ENCODE assay signal across 1 cellular context in genomic region chr7:73557397-73558257, GRCh38.
TF ChIP-seq lines count a peak whose summit lies in the region.

Gene BCL7B (minus strand): TSS chr7:73557690. CDS start chr7:73557578, 112 bp downstream.

TF ChIP-seq in HepG2, 621 proteins besides CTCF, POLR2A, EP300 and RAD21 (continued from another document and continues in another):
- TF ChIP-seq, protein P1, sequence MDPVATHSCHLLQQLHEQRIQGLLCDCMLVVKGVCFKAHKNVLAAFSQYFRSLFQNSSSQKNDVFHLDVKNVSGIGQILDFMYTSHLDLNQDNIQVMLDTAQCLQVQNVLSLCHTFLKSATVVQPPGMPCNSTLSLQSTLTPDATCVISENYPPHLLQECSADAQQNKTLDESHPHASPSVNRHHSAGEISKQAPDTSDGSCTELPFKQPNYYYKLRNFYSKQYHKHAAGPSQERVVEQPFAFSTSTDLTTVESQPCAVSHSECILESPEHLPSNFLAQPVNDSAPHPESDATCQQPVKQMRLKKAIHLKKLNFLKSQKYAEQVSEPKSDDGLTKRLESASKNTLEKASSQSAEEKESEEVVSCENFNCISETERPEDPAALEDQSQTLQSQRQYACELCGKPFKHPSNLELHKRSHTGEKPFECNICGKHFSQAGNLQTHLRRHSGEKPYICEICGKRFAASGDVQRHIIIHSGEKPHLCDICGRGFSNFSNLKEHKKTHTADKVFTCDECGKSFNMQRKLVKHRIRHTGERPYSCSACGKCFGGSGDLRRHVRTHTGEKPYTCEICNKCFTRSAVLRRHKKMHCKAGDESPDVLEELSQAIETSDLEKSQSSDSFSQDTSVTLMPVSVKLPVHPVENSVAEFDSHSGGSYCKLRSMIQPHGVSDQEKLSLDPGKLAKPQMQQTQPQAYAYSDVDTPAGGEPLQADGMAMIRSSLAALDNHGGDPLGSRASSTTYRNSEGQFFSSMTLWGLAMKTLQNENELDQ (CRISPR knock-in tag; IDR thresholded peaks at IDR 0.05; ENCODE audit: borderline replicate concordance), result no peak; the same call in 1 of the 2 replicates
- TF ChIP-seq, protein P2, sequence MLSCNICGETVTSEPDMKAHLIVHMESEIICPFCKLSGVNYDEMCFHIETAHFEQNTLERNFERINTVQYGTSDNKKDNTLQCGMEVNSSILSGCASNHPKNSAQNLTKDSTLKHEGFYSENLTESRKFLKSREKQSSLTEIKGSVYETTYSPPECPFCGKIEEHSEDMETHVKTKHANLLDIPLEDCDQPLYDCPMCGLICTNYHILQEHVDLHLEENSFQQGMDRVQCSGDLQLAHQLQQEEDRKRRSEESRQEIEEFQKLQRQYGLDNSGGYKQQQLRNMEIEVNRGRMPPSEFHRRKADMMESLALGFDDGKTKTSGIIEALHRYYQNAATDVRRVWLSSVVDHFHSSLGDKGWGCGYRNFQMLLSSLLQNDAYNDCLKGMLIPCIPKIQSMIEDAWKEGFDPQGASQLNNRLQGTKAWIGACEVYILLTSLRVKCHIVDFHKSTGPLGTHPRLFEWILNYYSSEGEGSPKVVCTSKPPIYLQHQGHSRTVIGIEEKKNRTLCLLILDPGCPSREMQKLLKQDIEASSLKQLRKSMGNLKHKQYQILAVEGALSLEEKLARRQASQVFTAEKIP (CRISPR knock-in tag; IDR thresholded peaks at IDR 0.05; ENCODE audit: borderline replicate concordance), result no peak
- TF ChIP-seq TBX2 (CRISPR knock-in tag; IDR thresholded peaks at IDR 0.05; ENCODE audit: borderline replicate concordance) (peak; percentile 94), NR2F1 (CRISPR knock-in tag; IDR thresholded peaks at IDR 0.05) (peak; percentile 60 to 65; a peak in 3 of 4 replicates), GZF1 (CRISPR knock-in tag; IDR thresholded peaks at IDR 0.05) (peak; percentile 90; the same call in 1 of the 2 replicates), SUZ12 (IDR thresholded peaks at IDR 0.05; ENCODE audit: low read depth, low read length) (no peak), KAT7 (CRISPR knock-in tag; IDR thresholded peaks at IDR 0.05; ENCODE audit: borderline replicate concordance) (peak; percentile 56; the same call in 1 of the 2 replicates), HNRNPH1 (optimal IDR thresholded peaks at IDR 0.05; ENCODE audit: low read depth, low read length) (no peak), AFF4 (CRISPR knock-in tag; IDR thresholded peaks at IDR 0.05) (no peak), ZNF142 (CRISPR knock-in tag; IDR thresholded peaks at IDR 0.05) (peak; percentile 90), ZC3H13 (CRISPR knock-in tag; IDR thresholded peaks at IDR 0.05) (peak; percentile 96; the same call in 1 of the 2 replicates), KLF12 (CRISPR knock-in tag; IDR thresholded peaks at IDR 0.05; ENCODE audit: borderline replicate concordance) (peak; percentile 91; the same call in 1 of the 2 replicates), CERS6 (CRISPR knock-in tag; IDR thresholded peaks at IDR 0.05) (0 out of 2 replicates have a peak, but pooled peaks have one; percentile 79), GABPA (IDR thresholded peaks at IDR 0.05; ENCODE audit: low read depth, low read length) (no peak), GABPA (CRISPR knock-in tag; IDR thresholded peaks at IDR 0.05; ENCODE audit: low read depth) (peak; percentile 61), MATR3 (CRISPR knock-in tag; IDR thresholded peaks at IDR 0.05) (no peak), ZNF256 (CRISPR knock-in tag; conservative IDR thresholded peaks at IDR 0.05) (peak; percentile 96), ZNF207 (IDR thresholded peaks at IDR 0.05; ENCODE audit: borderline replicate concordance) (no peak), MED13 (CRISPR knock-in tag; IDR thresholded peaks at IDR 0.05) (0 out of 2 replicates have a peak, but pooled peaks have one; percentile 77), ZFP82 (CRISPR knock-in tag; IDR thresholded peaks at IDR 0.05; ENCODE audit: borderline replicate concordance) (peak; percentile 46; the same call in 1 of the 2 replicates), ZNF180 (CRISPR knock-in tag; IDR thresholded peaks at IDR 0.05; ENCODE audit: borderline replicate concordance, low read depth) (no peak), POGK (CRISPR knock-in tag; conservative IDR thresholded peaks at IDR 0.05) (peak; percentile 89; the same call in 1 of the 2 replicates), NONO (IDR thresholded peaks at IDR 0.05) (no peak), NONO (CRISPR knock-in tag; conservative IDR thresholded peaks at IDR 0.05) (peak; percentile 67)
- TF ChIP-seq, protein P3, sequence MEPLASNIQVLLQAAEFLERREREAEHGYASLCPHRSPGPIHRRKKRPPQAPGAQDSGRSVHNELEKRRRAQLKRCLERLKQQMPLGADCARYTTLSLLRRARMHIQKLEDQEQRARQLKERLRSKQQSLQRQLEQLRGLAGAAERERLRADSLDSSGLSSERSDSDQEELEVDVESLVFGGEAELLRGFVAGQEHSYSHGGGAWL (CRISPR knock-in tag; IDR thresholded peaks at IDR 0.05), result peak; percentile 80; the same call in 1 of the 2 replicates
- TF ChIP-seq, protein P4, sequence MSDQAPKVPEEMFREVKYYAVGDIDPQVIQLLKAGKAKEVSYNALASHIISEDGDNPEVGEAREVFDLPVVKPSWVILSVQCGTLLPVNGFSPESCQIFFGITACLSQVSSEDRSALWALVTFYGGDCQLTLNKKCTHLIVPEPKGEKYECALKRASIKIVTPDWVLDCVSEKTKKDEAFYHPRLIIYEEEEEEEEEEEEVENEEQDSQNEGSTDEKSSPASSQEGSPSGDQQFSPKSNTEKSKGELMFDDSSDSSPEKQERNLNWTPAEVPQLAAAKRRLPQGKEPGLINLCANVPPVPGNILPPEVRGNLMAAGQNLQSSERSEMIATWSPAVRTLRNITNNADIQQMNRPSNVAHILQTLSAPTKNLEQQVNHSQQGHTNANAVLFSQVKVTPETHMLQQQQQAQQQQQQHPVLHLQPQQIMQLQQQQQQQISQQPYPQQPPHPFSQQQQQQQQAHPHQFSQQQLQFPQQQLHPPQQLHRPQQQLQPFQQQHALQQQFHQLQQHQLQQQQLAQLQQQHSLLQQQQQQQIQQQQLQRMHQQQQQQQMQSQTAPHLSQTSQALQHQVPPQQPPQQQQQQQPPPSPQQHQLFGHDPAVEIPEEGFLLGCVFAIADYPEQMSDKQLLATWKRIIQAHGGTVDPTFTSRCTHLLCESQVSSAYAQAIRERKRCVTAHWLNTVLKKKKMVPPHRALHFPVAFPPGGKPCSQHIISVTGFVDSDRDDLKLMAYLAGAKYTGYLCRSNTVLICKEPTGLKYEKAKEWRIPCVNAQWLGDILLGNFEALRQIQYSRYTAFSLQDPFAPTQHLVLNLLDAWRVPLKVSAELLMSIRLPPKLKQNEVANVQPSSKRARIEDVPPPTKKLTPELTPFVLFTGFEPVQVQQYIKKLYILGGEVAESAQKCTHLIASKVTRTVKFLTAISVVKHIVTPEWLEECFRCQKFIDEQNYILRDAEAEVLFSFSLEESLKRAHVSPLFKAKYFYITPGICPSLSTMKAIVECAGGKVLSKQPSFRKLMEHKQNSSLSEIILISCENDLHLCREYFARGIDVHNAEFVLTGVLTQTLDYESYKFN (CRISPR knock-in tag; conservative IDR thresholded peaks at IDR 0.05), result peak; percentile 37; the same call in 1 of the 2 replicates
